ENCODE assay signal across 9 cellular contexts in genomic region chr3:193240850-193241706, GRCh38. TPM values are rescaled to one million over a fixed set of nuclear protein-coding genes. Genes with fewer than 3 reads are reported as not detected.
DNase-seq lines count a peak whose midpoint lies in the region; ATAC-seq lines count a peak whose summit lies in the region.
"Had no signal": no experiment of that assay in that cellular context is flagged by ENCODE, and none has a peak within 500 bp of the region (broad histone marks: within the 10 kb centered on the region; RNA-seq: fewer than 3 reads in every experiment).

PLAAT1 (plus strand) TSS chr3:193241222; CDS start chr3:193255651, 14,429 bp downstream.

- peak within 1 kb of the TSS; percentile 21 for H3K4me3 Mint-ChIP-seq in activated CD4-positive, alpha-beta memory T cell treated with anti-CD3 and anti-CD28 coated beads for 36 hours
- no peak within 1 kb of the TSS for H3K4me3 Mint-ChIP-seq in activated CD4-positive, alpha-beta memory T cell treated with anti-CD3 and anti-CD28 coated beads, Interleukin-2, amount 10 ng/mL, durations not matched to agents 7 days and 5 days
- H3K4me3 Mint-ChIP-seq in activated naive CD8-positive, alpha-beta T cell treated with anti-CD3 and anti-CD28 coated beads, Interleukin-2, amount 50 U/mL, for 24 hours, result peak within 1 kb of the TSS; percentile 28

- intact Hi-C loops in activated CD4-positive, alpha-beta memory T cell treated with anti-CD3 and anti-CD28 coated beads for 36 hours (cut with micrococcal nuclease), result no loop called here
- intact Hi-C loops in left cardiac atrium (cut with DNase I), result no loop called here
- intact Hi-C loops in posterior vena cava (cut with DNase I), result no loop called here

- ATAC-seq in HG02884 (IDR thresholded peaks at IDR 0.05; ENCODE audit: unreplicated experiment) (peak; percentile 91), left cardiac atrium (peak; percentile 94 to 97)
- ATAC-seq in activated naive CD8-positive, alpha-beta T cell treated with anti-CD3 and anti-CD28 coated beads, Interleukin-2, amount 50 U/mL, for 24 hours, result peak; percentile 76

- H3K9me3 Mint-ChIP-seq in activated CD4-positive, alpha-beta memory T cell treated with anti-CD3 and anti-CD28 coated beads for 36 hours, result no peaks in the 10 kb centered on the region
- no peaks in the 10 kb centered on the region for H3K9me3 Mint-ChIP-seq in activated CD4-positive, alpha-beta memory T cell treated with anti-CD3 and anti-CD28 coated beads, Interleukin-2, amount 10 ng/mL, durations not matched to agents 7 days and 5 days
- H3K9me3 Mint-ChIP-seq in activated naive CD8-positive, alpha-beta T cell treated with anti-CD3 and anti-CD28 coated beads, Interleukin-2, amount 50 U/mL, for 24 hours, result peaks cover 5% of the 10 kb centered on the region

- no peak within 1 kb of the TSS for H3K27ac Mint-ChIP-seq in activated CD4-positive, alpha-beta memory T cell treated with anti-CD3 and anti-CD28 coated beads for 36 hours
- no peak within 1 kb of the TSS for H3K27ac Mint-ChIP-seq in activated CD4-positive, alpha-beta memory T cell treated with anti-CD3 and anti-CD28 coated beads, Interleukin-2, amount 10 ng/mL, durations not matched to agents 7 days and 5 days
- no peak within 1 kb of the TSS for H3K27ac Mint-ChIP-seq in activated naive CD8-positive, alpha-beta T cell treated with anti-CD3 and anti-CD28 coated beads, Interleukin-2, amount 50 U/mL, for 24 hours
- H3K27ac Mint-ChIP-seq: activated naive CD4-positive, alpha-beta T cell treated with anti-CD3 and anti-CD28 coated beads, Interleukin-2, amount 50 U/mL, for 72 hours had no signal

- no peaks in the 10 kb centered on the region for H3K4me1 Mint-ChIP-seq in activated CD4-positive, alpha-beta memory T cell treated with anti-CD3 and anti-CD28 coated beads for 36 hours (ENCODE audit: low read depth)
- H3K4me1 Mint-ChIP-seq in activated CD4-positive, alpha-beta memory T cell treated with anti-CD3 and anti-CD28 coated beads, Interleukin-2, amount 10 ng/mL, durations not matched to agents 7 days and 5 days, result peaks cover 3% of the 10 kb centered on the region
- H3K4me1 Mint-ChIP-seq in activated naive CD8-positive, alpha-beta T cell treated with anti-CD3 and anti-CD28 coated beads, Interleukin-2, amount 50 U/mL, for 24 hours, result no peaks in the 10 kb centered on the region

- peaks cover 22% of the 10 kb centered on the region for H3K27me3 Mint-ChIP-seq in activated CD4-positive, alpha-beta memory T cell treated with anti-CD3 and anti-CD28 coated beads for 36 hours
- H3K27me3 Mint-ChIP-seq in activated CD4-positive, alpha-beta memory T cell treated with anti-CD3 and anti-CD28 coated beads, Interleukin-2, amount 10 ng/mL, durations not matched to agents 7 days and 5 days, result peaks cover 34% of the 10 kb centered on the region
- H3K27me3 Mint-ChIP-seq in activated naive CD8-positive, alpha-beta T cell treated with anti-CD3 and anti-CD28 coated beads, Interleukin-2, amount 50 U/mL, for 24 hours, result peaks cover 50% of the 10 kb centered on the region

- DNase-seq in activated CD4-positive, alpha-beta memory T cell treated with anti-CD3 and anti-CD28 coated beads for 36 hours, result peak; percentile 26
- DNase-seq in activated CD4-positive, alpha-beta memory T cell treated with anti-CD3 and anti-CD28 coated beads, Interleukin-2, amount 10 ng/mL, durations not matched to agents 7 days and 5 days, result no peak
- DNase-seq in NCI-H2227 (lab: John Stamatoyannopoulos, UW; ENCODE audit: unreplicated experiment), result peak; percentile 82
- peak; percentile 23 for DNase-seq in activated naive CD8-positive, alpha-beta T cell treated with anti-CD3 and anti-CD28 coated beads, Interleukin-2, amount 50 U/mL, for 24 hours
- DNase-seq in left cardiac atrium, result peak; percentile 83
- DNase-seq in posterior vena cava (ENCODE audit: low spot score), result peak; percentile 83
- no peak for DNase-seq in T-helper 9 cell

- POLR2A ChIA-PET in activated CD4-positive, alpha-beta memory T cell treated with anti-CD3 and anti-CD28 coated beads for 36 hours (lab: Charles Lee), result no interaction called here
- POLR2A ChIA-PET in activated CD4-positive, alpha-beta memory T cell treated with anti-CD3 and anti-CD28 coated beads, Interleukin-2, amount 10 ng/mL, durations not matched to agents 7 days and 5 days (lab: Charles Lee), result no interaction called here

- H3K36me3 Mint-ChIP-seq in activated CD4-positive, alpha-beta memory T cell treated with anti-CD3 and anti-CD28 coated beads for 36 hours, result no peaks in the 10 kb centered on the region
- H3K36me3 Mint-ChIP-seq in activated CD4-positive, alpha-beta memory T cell treated with anti-CD3 and anti-CD28 coated beads, Interleukin-2, amount 10 ng/mL, durations not matched to agents 7 days and 5 days (ENCODE audit: low read depth), result no peaks in the 10 kb centered on the region
- no peaks in the 10 kb centered on the region for H3K36me3 Mint-ChIP-seq in activated naive CD8-positive, alpha-beta T cell treated with anti-CD3 and anti-CD28 coated beads, Interleukin-2, amount 50 U/mL, for 24 hours (ENCODE audit: low read depth)
- H3K36me3 Mint-ChIP-seq: activated naive CD4-positive, alpha-beta T cell treated with anti-CD3 and anti-CD28 coated beads, Interleukin-2, amount 50 U/mL, for 72 hours had no signal

- CTCF ChIA-PET in activated CD4-positive, alpha-beta memory T cell treated with anti-CD3 and anti-CD28 coated beads for 36 hours (lab: Charles Lee), result no interaction called here
- CTCF ChIA-PET in activated CD4-positive, alpha-beta memory T cell treated with anti-CD3 and anti-CD28 coated beads, Interleukin-2, amount 10 ng/mL, durations not matched to agents 7 days and 5 days (lab: Charles Lee), result no interaction called here

RNA-seq across cellular contexts. Expression of gene PLAAT1, which starts in this region (rescaled TPM):
- under 1 TPM in 1 of 2 experiments, not detected in 1; 0.39 TPM for total RNA-seq in activated CD4-positive, alpha-beta memory T cell treated with anti-CD3 and anti-CD28 coated beads for 36 hours
- not detected for total RNA-seq in activated CD4-positive, alpha-beta memory T cell treated with anti-CD3 and anti-CD28 coated beads, Interleukin-2, amount 10 ng/mL, durations not matched to agents 7 days and 5 days
- total RNA-seq in left cardiac atrium (1 to 10 TPM; 5.7 to 5.9 TPM), posterior vena cava (1 to 10 TPM in 1 of 2 donors, under 1 TPM in 1; 0.65 to 3.7 TPM)

Comparison
In these comparisons a context has a peak if more than half of its experiments do, and no peak if none do; other contexts are left out.
1. Peak in DNase-seq in activated CD4-positive, alpha-beta memory T cell treated with anti-CD3 and anti-CD28 coated beads for 36 hours; RNA of the gene not detected or under 1 TPM.
2. DNase-seq: peak in NCI-H2227 (single experiment), activated naive CD8-positive, alpha-beta T cell treated with anti-CD3 and anti-CD28 coated beads, Interleukin-2, amount 50 U/mL, for 24 hours (single experiment), left cardiac atrium (single experiment) and posterior vena cava (single experiment); none in activated CD4-positive, alpha-beta memory T cell treated with anti-CD3 and anti-CD28 coated beads, Interleukin-2, amount 10 ng/mL, durations not matched to agents 7 days and 5 days (single experiment) and T-helper 9 cell (single experiment).
3. Peak in every context shown above with its lines, with median percentiles within 50 percentile points of each other: ATAC-seq.